ENCODE assay signal across 1 cellular context in the genomic region with DNA sequence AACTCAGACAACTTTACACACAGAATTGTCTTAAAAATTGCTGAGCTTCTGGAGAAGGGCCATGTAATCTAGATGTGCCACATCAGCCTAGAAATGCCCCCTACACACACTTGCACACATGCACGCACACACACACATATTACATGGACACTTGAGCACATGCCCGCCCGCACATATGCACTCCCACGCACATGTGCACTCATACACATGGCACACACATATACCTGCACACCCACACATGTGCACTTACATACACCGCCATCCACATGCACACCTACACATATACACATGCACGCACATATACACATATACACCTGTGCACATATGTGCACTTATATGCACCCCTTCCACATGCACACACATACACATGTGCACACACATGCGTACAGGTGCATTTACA.
TF ChIP-seq lines count a peak whose summit lies in the region.

No MANE protein-coding gene starts in this region.

TF ChIP-seq in HEK293, 187 proteins besides CTCF, POLR2A, EP300 and RAD21 (continued from another document):
- TF ChIP-seq, protein P1, sequence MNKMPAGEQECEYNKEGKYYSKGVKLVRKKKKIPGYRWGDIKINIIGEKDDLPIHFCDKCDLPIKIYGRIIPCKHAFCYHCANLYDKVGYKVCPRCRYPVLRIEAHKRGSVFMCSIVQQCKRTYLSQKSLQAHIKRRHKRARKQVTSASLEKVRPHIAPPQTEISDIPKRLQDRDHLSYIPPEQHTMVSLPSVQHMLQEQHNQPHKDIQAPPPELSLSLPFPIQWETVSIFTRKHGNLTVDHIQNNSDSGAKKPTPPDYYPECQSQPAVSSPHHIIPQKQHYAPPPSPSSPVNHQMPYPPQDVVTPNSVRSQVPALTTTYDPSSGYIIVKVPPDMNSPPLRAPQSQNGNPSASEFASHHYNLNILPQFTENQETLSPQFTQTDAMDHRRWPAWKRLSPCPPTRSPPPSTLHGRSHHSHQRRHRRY (tag by site-specific recombination; IDR thresholded peaks at IDR 0.05), result no peak
- no peak for TF ChIP-seq GLIS1 (tag by site-specific recombination; IDR thresholded peaks at IDR 0.05)
- TF ChIP-seq ZNF391 (tag by site-specific recombination; IDR thresholded peaks at IDR 0.05; ENCODE audit: borderline replicate concordance, low read depth), result no peak
